ENCODE assay signal across 8 cellular contexts in genomic region chr18:7117390-7118355, GRCh38. TPM values are rescaled to one million over a fixed set of nuclear protein-coding genes. Genes with fewer than 3 reads are reported as not detected.
A peak's percentile ranks its signal among the peaks of the same experiment; 100 is the strongest.
DNase-seq lines count a peak whose midpoint lies in the region; ATAC-seq and TF ChIP-seq lines count a peak whose summit lies in the region.

Gene LAMA1 (minus strand): TSS chr18:7117797. CDS start chr18:7117720, 77 bp downstream.

- WGBS in adrenal gland, 4 donors = 3 to 10% (median 6%) methylated on average over 14 to 92 of the region's 95 CpGs

- intact Hi-C loops in adrenal gland (cut with DNase I) = no loop called here

- H3K27me3 Mint-ChIP-seq in activated T-helper 17 cell treated with anti-CD3 and anti-CD28 coated beads, Interleukin-2, amount 50 U/mL, for 72 hours = peaks cover 30% of the 10 kb centered on the region

- ATAC-seq in activated T-helper 17 cell treated with anti-CD3 and anti-CD28 coated beads, Interleukin-2, amount 50 U/mL, for 72 hours (replicated peaks) = no peak
- ATAC-seq in HG03139 (IDR thresholded peaks at IDR 0.05; ENCODE audit: unreplicated experiment) (no peak), HG02973 (IDR thresholded peaks at IDR 0.05; ENCODE audit: unreplicated experiment) (no peak), HG03097 (IDR thresholded peaks at IDR 0.05; ENCODE audit: low FRiP score, unreplicated experiment) (no peak)

- H3K36me3 Mint-ChIP-seq in activated T-helper 17 cell treated with anti-CD3 and anti-CD28 coated beads, Interleukin-2, amount 50 U/mL, for 72 hours (ENCODE audit: low read depth) = peaks cover 6% of the 10 kb centered on the region

- H3K27ac ChIP-seq in adrenal gland = no peak within 1 kb of the TSS

- DNase-seq in HCEC 1CT (peak; percentile 17), hypothalamus (lab: John Stamatoyannopoulos, UW) (peak in 29 of 51 donors; percentile 6 to 63 (median 32)), adrenal gland (no peak)

- H3K36me3 ChIP-seq in skeletal muscle satellite cell (ENCODE audit: insufficient read depth, low read length) (no peaks in the 10 kb centered on the region), adrenal gland (replicated peaks in 1 of 2) (no peaks in the 10 kb centered on the region)

- H3K4me1 Mint-ChIP-seq in activated T-helper 17 cell treated with anti-CD3 and anti-CD28 coated beads, Interleukin-2, amount 50 U/mL, for 72 hours = peaks cover 8% of the 10 kb centered on the region

- H3K27me3 ChIP-seq in skeletal muscle satellite cell (ENCODE audit: control insufficient read depth, insufficient read depth, low read length) (peaks cover 33% of the 10 kb centered on the region), adrenal gland (peaks cover 45% of the 10 kb centered on the region)

- H3K4me3 ChIP-seq in skeletal muscle satellite cell (ENCODE audit: low read length) = peak within 1 kb of the TSS; percentile 74
- peak within 1 kb of the TSS in 1 of 4 donors; percentile 43 for H3K4me3 ChIP-seq in adrenal gland

- TF ChIP-seq CTCF in adrenal gland (IDR thresholded peaks at IDR 0.05) = no peak

- H3K27ac Mint-ChIP-seq in activated T-helper 17 cell treated with anti-CD3 and anti-CD28 coated beads, Interleukin-2, amount 50 U/mL, for 72 hours = no peak within 1 kb of the TSS

- H3K4me2 ChIP-seq in skeletal muscle satellite cell (ENCODE audit: low read length) = peak within 1 kb of the TSS; percentile 96

- peaks cover 8% of the 10 kb centered on the region for H3K9me3 Mint-ChIP-seq in activated T-helper 17 cell treated with anti-CD3 and anti-CD28 coated beads, Interleukin-2, amount 50 U/mL, for 72 hours

- H3K4me3 Mint-ChIP-seq in activated T-helper 17 cell treated with anti-CD3 and anti-CD28 coated beads, Interleukin-2, amount 50 U/mL, for 72 hours = peak within 1 kb of the TSS; percentile 45

- H3K9ac ChIP-seq in skeletal muscle satellite cell (ENCODE audit: low read depth, low read length) = peak within 1 kb of the TSS; percentile 69

- no peak for TF ChIP-seq POLR2A in adrenal gland (IDR thresholded peaks at IDR 0.05)

- H3K4me1 ChIP-seq in skeletal muscle satellite cell (ENCODE audit: control insufficient read depth, insufficient read depth, low read length) = peaks cover 12% of the 10 kb centered on the region
- peaks cover 11 to 18% of the 10 kb centered on the region in 2 donors for H3K4me1 ChIP-seq in adrenal gland (replicated peaks in 1 of 2)

- H3K9me3 ChIP-seq in skeletal muscle satellite cell (replicated peaks; ENCODE audit: low read length) (no peaks in the 10 kb centered on the region), adrenal gland (replicated peaks in 1 of 3) (no peaks in the 10 kb centered on the region)

RNA-seq across cellular contexts. Expression of gene LAMA1, which starts in this region (rescaled TPM):
- total RNA-seq in activated T-helper 17 cell treated with anti-CD3 and anti-CD28 coated beads, Interleukin-2, amount 50 U/mL, for 72 hours = not detected
- total RNA-seq in skeletal muscle satellite cell (2012; rRNA removed) = 22.9 and 43.6 TPM in 2 replicates
- under 1 TPM; 0.14 to 0.27 (median 0.17) TPM for total RNA-seq in adrenal gland
- polyA plus RNA-seq in adrenal gland = under 1 TPM; 0.07 to 0.34 (median 0.16) TPM

Comparison
In these comparisons a context has a peak if more than half of its experiments do, and no peak if none do; other contexts are left out.
1. DNase-seq: peak in HCEC 1CT (single experiment) and hypothalamus (29 of 51); none in adrenal gland (0 of 7).